In genomic region chr7:158861936-158862704, GRCh38 we compare ENCODE assay signal across 12 cellular contexts. TPM values are rescaled to one million over a fixed set of nuclear protein-coding genes. Genes with fewer than 3 reads are reported as not detected.
DNase-seq lines count a peak whose midpoint lies in the region; ATAC-seq and TF ChIP-seq lines count a peak whose summit lies in the region.
"Had no signal": no experiment of that assay in that cellular context is flagged by ENCODE, and none has a peak within 500 bp of the region (broad histone marks: within the 10 kb centered on the region; RNA-seq: fewer than 3 reads in every experiment).

No MANE protein-coding gene starts in this region.

- intact Hi-C loops in naive thymus-derived CD4-positive, alpha-beta T cell (cut with micrococcal nuclease): loop anchor here in 1 of 2 donors (2.0 kb wide), 1 partner anchor 59 kb away; no protein-coding TSS in a partner anchor

- no peak for DNase-seq in CD8-positive, alpha-beta memory T cell
- no peak for DNase-seq in activated naive CD8-positive, alpha-beta T cell treated with anti-CD3 and anti-CD28 coated beads, Interleukin-2, amount 50 U/mL, for 24 hours
- no peak for DNase-seq in naive thymus-derived CD4-positive, alpha-beta T cell
- DNase-seq in foreskin keratinocyte (no peak), GM19238 (ENCODE audit: insufficient read length, low spot score) (no peak), activated gamma-delta T cell treated with Interleukin-2 at 50 U/mL for 16 hours (no peak)
- DNase-seq: left lung; NCI-H1930; stimulated activated CD4-positive, alpha-beta T cell treated with anti-CD3 and anti-CD28 coated beads, Interleukin-4, amount 100 ng/mL, for 24 hours had no signal

- peak; percentile 16 for TF ChIP-seq CTCF in 22Rv1 (IDR thresholded peaks at IDR 0.05)
- no peak for TF ChIP-seq CTCF in foreskin keratinocyte (conservative IDR thresholded peaks at IDR 0.05)

- no peaks in the 10 kb centered on the region for H3K9me3 ChIP-seq in CD8-positive, alpha-beta memory T cell (ENCODE audit: low read length)
- no peaks in the 10 kb centered on the region for H3K9me3 ChIP-seq in naive thymus-derived CD4-positive, alpha-beta T cell (ENCODE audit: control insufficient read depth in 2 of 3, low read length in 3 of 3)
- H3K9me3 ChIP-seq: left lung had no signal

- ATAC-seq in activated naive CD8-positive, alpha-beta T cell treated with anti-CD3 and anti-CD28 coated beads, Interleukin-2, amount 50 U/mL, for 24 hours: no peak
- no peak for ATAC-seq in naive thymus-derived CD4-positive, alpha-beta T cell
- ATAC-seq in foreskin keratinocyte (no peak), GM21529 (IDR thresholded peaks at IDR 0.05; ENCODE audit: unreplicated experiment) (no peak)
- ATAC-seq: left lung had no signal

- CTCF ChIA-PET in CD8-positive, alpha-beta memory T cell (lab: Charles Lee): interaction anchor here (1.3 kb wide), 1 partner anchor 79 kb away, joined by 4 read pairs; no protein-coding TSS in a partner anchor
- CTCF ChIA-PET in naive thymus-derived CD4-positive, alpha-beta T cell (lab: Charles Lee): no interaction called here

- H3K27me3 Mint-ChIP-seq in CD8-positive, alpha-beta memory T cell: no peaks in the 10 kb centered on the region
- no peaks in the 10 kb centered on the region for H3K27me3 Mint-ChIP-seq in activated naive CD8-positive, alpha-beta T cell treated with anti-CD3 and anti-CD28 coated beads, Interleukin-2, amount 50 U/mL, for 24 hours
- no peaks in the 10 kb centered on the region for H3K27me3 Mint-ChIP-seq in naive thymus-derived CD4-positive, alpha-beta T cell

- H3K4me3 Mint-ChIP-seq in CD8-positive, alpha-beta memory T cell: peak overlapping the region; percentile 46 to 90 (median 65)
- peak overlapping the region; percentile 22 for H3K4me3 Mint-ChIP-seq in activated naive CD8-positive, alpha-beta T cell treated with anti-CD3 and anti-CD28 coated beads, Interleukin-2, amount 50 U/mL, for 24 hours
- peak overlapping the region in 9 of 10 donors; percentile 54 to 97 (median 68) for H3K4me3 Mint-ChIP-seq in naive thymus-derived CD4-positive, alpha-beta T cell

- H3K27ac ChIP-seq in 22Rv1 (peak overlapping the region; percentile 46), foreskin keratinocyte (no peak overlapping the region)
- H3K27ac ChIP-seq in CD8-positive, alpha-beta memory T cell (ENCODE audit: low read depth, low read length): peak overlapping the region; percentile 87
- H3K27ac ChIP-seq in naive thymus-derived CD4-positive, alpha-beta T cell (ENCODE audit: low read depth, low read length): no peak overlapping the region
- H3K27ac ChIP-seq: SK-N-MC had no signal

- no peak overlapping the region for H3K4me3 ChIP-seq in CD8-positive, alpha-beta memory T cell (ENCODE audit: low read length)
- no peak overlapping the region for H3K4me3 ChIP-seq in naive thymus-derived CD4-positive, alpha-beta T cell (ENCODE audit: low read length)
- H3K4me3 ChIP-seq: SK-N-MC had no signal

- no peaks in the 10 kb centered on the region for H3K36me3 ChIP-seq in CD8-positive, alpha-beta memory T cell (ENCODE audit: insufficient read depth, low read length)
- no peaks in the 10 kb centered on the region for H3K36me3 ChIP-seq in naive thymus-derived CD4-positive, alpha-beta T cell (ENCODE audit: control insufficient read depth in 2 of 3, insufficient read depth in 3 of 3, low read length in 3 of 3)
- H3K36me3 ChIP-seq: left lung had no signal

- peak overlapping the region in 5 of 8 donors; percentile 13 to 76 (median 58) for H3K27ac Mint-ChIP-seq in CD8-positive, alpha-beta memory T cell
- H3K27ac Mint-ChIP-seq in activated naive CD8-positive, alpha-beta T cell treated with anti-CD3 and anti-CD28 coated beads, Interleukin-2, amount 50 U/mL, for 24 hours: peak overlapping the region; percentile 52
- peak overlapping the region; percentile 56 to 98 (median 86) for H3K27ac Mint-ChIP-seq in naive thymus-derived CD4-positive, alpha-beta T cell

- peaks cover 33 to 47% (median 45%) of the 10 kb centered on the region in 3 donors for H3K4me1 Mint-ChIP-seq in CD8-positive, alpha-beta memory T cell
- peaks cover 47% of the 10 kb centered on the region for H3K4me1 Mint-ChIP-seq in activated naive CD8-positive, alpha-beta T cell treated with anti-CD3 and anti-CD28 coated beads, Interleukin-2, amount 50 U/mL, for 24 hours
- peaks cover 20 to 76% (median 69%) of the 10 kb centered on the region in 7 donors for H3K4me1 Mint-ChIP-seq in naive thymus-derived CD4-positive, alpha-beta T cell

- no peaks in the 10 kb centered on the region for H3K27me3 ChIP-seq in CD8-positive, alpha-beta memory T cell (ENCODE audit: insufficient read depth, low read length, poor library complexity, severe bottlenecking)
- H3K27me3 ChIP-seq in naive thymus-derived CD4-positive, alpha-beta T cell (ENCODE audit: control insufficient read depth in 2 of 2, insufficient read depth in 2 of 2, low read length in 2 of 2): no peaks in the 10 kb centered on the region
- H3K27me3 ChIP-seq in foreskin keratinocyte: no peaks in the 10 kb centered on the region
- H3K27me3 ChIP-seq: left lung had no signal

- H3K4me1 ChIP-seq in CD8-positive, alpha-beta memory T cell (ENCODE audit: insufficient read depth, low read length): peaks cover 27% of the 10 kb centered on the region
- H3K4me1 ChIP-seq in naive thymus-derived CD4-positive, alpha-beta T cell (ENCODE audit: control insufficient read depth in 2 of 2, insufficient read depth in 2 of 2, low read length in 2 of 2): peaks cover 0 to 34% of the 10 kb centered on the region in 2 donors
- no peaks in the 10 kb centered on the region for H3K4me1 ChIP-seq in foreskin keratinocyte

- no peaks in the 10 kb centered on the region for H3K9me3 Mint-ChIP-seq in CD8-positive, alpha-beta memory T cell
- H3K9me3 Mint-ChIP-seq in activated naive CD8-positive, alpha-beta T cell treated with anti-CD3 and anti-CD28 coated beads, Interleukin-2, amount 50 U/mL, for 24 hours: no peaks in the 10 kb centered on the region
- no peaks in the 10 kb centered on the region for H3K9me3 Mint-ChIP-seq in naive thymus-derived CD4-positive, alpha-beta T cell

- no peaks in the 10 kb centered on the region for H3K36me3 Mint-ChIP-seq in CD8-positive, alpha-beta memory T cell
- H3K36me3 Mint-ChIP-seq in activated naive CD8-positive, alpha-beta T cell treated with anti-CD3 and anti-CD28 coated beads, Interleukin-2, amount 50 U/mL, for 24 hours (ENCODE audit: low read depth): no peaks in the 10 kb centered on the region
- H3K36me3 Mint-ChIP-seq in naive thymus-derived CD4-positive, alpha-beta T cell: peaks cover 0 to 21% (median 0%) of the 10 kb centered on the region in 5 donors

- POLR2A ChIA-PET in CD8-positive, alpha-beta memory T cell (lab: Charles Lee): no interaction called here
- POLR2A ChIA-PET in naive thymus-derived CD4-positive, alpha-beta T cell (lab: Charles Lee): interaction anchor here (0.6 to 2.2 kb wide), 2 partner anchors 15 to 1561 kb away, joined by 3 to 12 read pairs; no protein-coding TSS in a partner anchor

RNA-seq across cellular contexts. Expression of gene DYNC2I1, which starts 5.8 kb away (rescaled TPM):
- total RNA-seq in CD8-positive, alpha-beta memory T cell: 10 to 100 TPM in 1 of 2 experiments, 1 to 10 TPM in 1; 9.8 to 10.6 TPM
- 22.7 TPM for polyA plus RNA-seq in CD8-positive, alpha-beta memory T cell
- 10 to 100 TPM; 10.5 to 27.9 (median 15.4) TPM for total RNA-seq in naive thymus-derived CD4-positive, alpha-beta T cell
- 10 to 100 TPM; 16.8 to 22.1 TPM for polyA plus RNA-seq in naive thymus-derived CD4-positive, alpha-beta T cell
- 5.1 and 5.7 TPM in 2 replicates for total RNA-seq in foreskin keratinocyte
- polyA plus RNA-seq in foreskin keratinocyte: 3.7 TPM in 2 replicates

RNA-seq across cellular contexts. Expression of gene ESYT2, which starts 32.8 kb away (rescaled TPM):
- total RNA-seq in CD8-positive, alpha-beta memory T cell: 10 to 100 TPM; 55.6 to 56.1 TPM
- polyA plus RNA-seq in CD8-positive, alpha-beta memory T cell: 99.4 TPM
- 100 to 1,000 TPM; 103 to 129 (median 113) TPM for total RNA-seq in naive thymus-derived CD4-positive, alpha-beta T cell
- 10 to 100 TPM; 46.3 to 87.2 TPM for polyA plus RNA-seq in naive thymus-derived CD4-positive, alpha-beta T cell
- total RNA-seq in foreskin keratinocyte: 60.6 and 63.8 TPM in 2 replicates
- 18.5 and 21.5 TPM in 2 replicates for polyA plus RNA-seq in foreskin keratinocyte

Comparison
In these comparisons a context has a peak if more than half of its experiments do, and no peak if none do; other contexts are left out.
1. H3K27ac ChIP-seq: peak in 22Rv1 (single experiment) and CD8-positive, alpha-beta memory T cell (single experiment); none in naive thymus-derived CD4-positive, alpha-beta T cell (single experiment) and foreskin keratinocyte (single experiment).
2. Peak in every context shown above with its lines, with median percentiles within 50 percentile points of each other: H3K27ac Mint-ChIP-seq and H3K4me3 Mint-ChIP-seq.